1 cellular context compared by ENCODE assay signal in genomic region chr2:33168425-33168824, GRCh38.
TF ChIP-seq lines count a peak whose summit lies in the region.

No MANE protein-coding gene starts in this region.

TF ChIP-seq in SK-N-SH, 30 proteins besides CTCF, POLR2A, EP300 and RAD21 (continued from another document):
- TF ChIP-seq, protein P1, sequence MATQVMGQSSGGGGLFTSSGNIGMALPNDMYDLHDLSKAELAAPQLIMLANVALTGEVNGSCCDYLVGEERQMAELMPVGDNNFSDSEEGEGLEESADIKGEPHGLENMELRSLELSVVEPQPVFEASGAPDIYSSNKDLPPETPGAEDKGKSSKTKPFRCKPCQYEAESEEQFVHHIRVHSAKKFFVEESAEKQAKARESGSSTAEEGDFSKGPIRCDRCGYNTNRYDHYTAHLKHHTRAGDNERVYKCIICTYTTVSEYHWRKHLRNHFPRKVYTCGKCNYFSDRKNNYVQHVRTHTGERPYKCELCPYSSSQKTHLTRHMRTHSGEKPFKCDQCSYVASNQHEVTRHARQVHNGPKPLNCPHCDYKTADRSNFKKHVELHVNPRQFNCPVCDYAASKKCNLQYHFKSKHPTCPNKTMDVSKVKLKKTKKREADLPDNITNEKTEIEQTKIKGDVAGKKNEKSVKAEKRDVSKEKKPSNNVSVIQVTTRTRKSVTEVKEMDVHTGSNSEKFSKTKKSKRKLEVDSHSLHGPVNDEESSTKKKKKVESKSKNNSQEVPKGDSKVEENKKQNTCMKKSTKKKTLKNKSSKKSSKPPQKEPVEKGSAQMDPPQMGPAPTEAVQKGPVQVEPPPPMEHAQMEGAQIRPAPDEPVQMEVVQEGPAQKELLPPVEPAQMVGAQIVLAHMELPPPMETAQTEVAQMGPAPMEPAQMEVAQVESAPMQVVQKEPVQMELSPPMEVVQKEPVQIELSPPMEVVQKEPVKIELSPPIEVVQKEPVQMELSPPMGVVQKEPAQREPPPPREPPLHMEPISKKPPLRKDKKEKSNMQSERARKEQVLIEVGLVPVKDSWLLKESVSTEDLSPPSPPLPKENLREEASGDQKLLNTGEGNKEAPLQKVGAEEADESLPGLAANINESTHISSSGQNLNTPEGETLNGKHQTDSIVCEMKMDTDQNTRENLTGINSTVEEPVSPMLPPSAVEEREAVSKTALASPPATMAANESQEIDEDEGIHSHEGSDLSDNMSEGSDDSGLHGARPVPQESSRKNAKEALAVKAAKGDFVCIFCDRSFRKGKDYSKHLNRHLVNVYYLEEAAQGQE (IDR thresholded peaks at IDR 0.05; ENCODE audit: low read depth, low read length), result no peak
- no peak for TF ChIP-seq TAF1 (IDR thresholded peaks at IDR 0.05; ENCODE audit: borderline replicate concordance, low read depth, low read length)
- no peak for TF ChIP-seq FOSL2 (IDR thresholded peaks at IDR 0.05; ENCODE audit: borderline replicate concordance, low read depth)
- TF ChIP-seq, protein P2, sequence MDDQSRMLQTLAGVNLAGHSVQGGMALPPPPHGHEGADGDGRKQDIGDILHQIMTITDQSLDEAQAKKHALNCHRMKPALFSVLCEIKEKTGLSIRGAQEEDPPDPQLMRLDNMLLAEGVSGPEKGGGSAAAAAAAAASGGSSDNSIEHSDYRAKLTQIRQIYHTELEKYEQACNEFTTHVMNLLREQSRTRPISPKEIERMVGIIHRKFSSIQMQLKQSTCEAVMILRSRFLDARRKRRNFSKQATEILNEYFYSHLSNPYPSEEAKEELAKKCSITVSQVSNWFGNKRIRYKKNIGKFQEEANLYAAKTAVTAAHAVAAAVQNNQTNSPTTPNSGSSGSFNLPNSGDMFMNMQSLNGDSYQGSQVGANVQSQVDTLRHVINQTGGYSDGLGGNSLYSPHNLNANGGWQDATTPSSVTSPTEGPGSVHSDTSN (IDR thresholded peaks at IDR 0.05), result no peak
- no peak for TF ChIP-seq MXI1 (IDR thresholded peaks at IDR 0.05; ENCODE audit: low read depth, low read length)
- TF ChIP-seq FOXM1 (IDR thresholded peaks at IDR 0.05; ENCODE audit: low read depth), result no peak
- TF ChIP-seq, protein P3, sequence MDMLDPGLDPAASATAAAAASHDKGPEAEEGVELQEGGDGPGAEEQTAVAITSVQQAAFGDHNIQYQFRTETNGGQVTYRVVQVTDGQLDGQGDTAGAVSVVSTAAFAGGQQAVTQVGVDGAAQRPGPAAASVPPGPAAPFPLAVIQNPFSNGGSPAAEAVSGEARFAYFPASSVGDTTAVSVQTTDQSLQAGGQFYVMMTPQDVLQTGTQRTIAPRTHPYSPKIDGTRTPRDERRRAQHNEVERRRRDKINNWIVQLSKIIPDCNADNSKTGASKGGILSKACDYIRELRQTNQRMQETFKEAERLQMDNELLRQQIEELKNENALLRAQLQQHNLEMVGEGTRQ (IDR thresholded peaks at IDR 0.05; ENCODE audit: borderline replicate concordance, low read depth, low read length), result no peak
- no peak for TF ChIP-seq EZH2phosphoT487 (IDR thresholded peaks at IDR 0.05; ENCODE audit: borderline replicate concordance, low read depth)
- TF ChIP-seq RFX5 (IDR thresholded peaks at IDR 0.05; ENCODE audit: low read length), result no peak
- no peak for TF ChIP-seq GATA2 (CRISPR knock-in tag; IDR thresholded peaks at IDR 0.05)
- TF ChIP-seq RCOR1 (IDR thresholded peaks at IDR 0.05; ENCODE audit: low read length), result no peak
- no peak for TF ChIP-seq FOXJ3 (CRISPR knock-in tag; IDR thresholded peaks at IDR 0.05)
- TF ChIP-seq SMC3 (IDR thresholded peaks at IDR 0.05; ENCODE audit: low read depth, low read length), result no peak
- TF ChIP-seq GABPA (IDR thresholded peaks at IDR 0.05; ENCODE audit: low read depth), result no peak
